In genomic region chr19:11925584-11926187, GRCh38 we compare ENCODE assay signal across 8 cellular contexts. TPM values are rescaled to one million over a fixed set of nuclear protein-coding genes. Genes with fewer than 3 reads are reported as not detected.
DNase-seq lines count a peak whose midpoint lies in the region; ATAC-seq, FAIRE-seq and TF ChIP-seq lines count a peak whose summit lies in the region.
"Not testable (repeated sequence)": the region's sequence is repeated elsewhere in the genome, so short reads cannot be mapped to it uniquely, and the experiment has no call there.

No MANE protein-coding gene starts in this region.

- not testable (repeated sequence) for H3K36me3 ChIP-seq in CD4-positive, alpha-beta memory T cell (ENCODE audit: insufficient read depth, low read length); endothelial cell of umbilical vein (ENCODE audit: control insufficient read depth in 2 of 2, extremely low read depth in 1 of 2, insufficient read depth in 2 of 2, low read length in 2 of 2); kidney epithelial cell (ENCODE audit: control insufficient read depth, insufficient read depth, low read length); suprapubic skin
- H3K36me3 ChIP-seq in SU-DHL-6 (ENCODE audit: low read length) (peaks cover 18% of the 10 kb centered on the region), neuron (ENCODE audit: insufficient read depth, low read length) (peaks cover 16% of the 10 kb centered on the region)

- not testable (repeated sequence) for ATAC-seq in activated naive CD8-positive, alpha-beta T cell treated with anti-CD3 and anti-CD28 coated beads, Interleukin-2, amount 50 U/mL, for 24 hours

- not testable (repeated sequence) for H4K20me1 ChIP-seq in SU-DHL-6 (ENCODE audit: low read depth, low read length); endothelial cell of umbilical vein (replicated peaks; ENCODE audit: control insufficient read depth, extremely low read depth, insufficient read depth, low read length)

- not testable (repeated sequence) for TF ChIP-seq CTCF in HL-60 (IDR thresholded peaks at IDR 0.05; ENCODE audit: insufficient read depth, low read length); SU-DHL-6 (IDR thresholded peaks at IDR 0.05; ENCODE audit: insufficient read depth, low read length, poor library complexity, severe bottlenecking); endothelial cell of umbilical vein (IDR thresholded peaks at IDR 0.05; ENCODE audit: extremely low read depth in 1 of 2, insufficient read depth in 1 of 2, low read depth in 1 of 2, low read length in 2 of 2); kidney epithelial cell (IDR thresholded peaks at IDR 0.05; ENCODE audit: insufficient read depth, low read length, poor library complexity, severe bottlenecking); suprapubic skin (IDR thresholded peaks at IDR 0.05)

- peak overlapping the region; percentile 70 for H3K4me2 ChIP-seq in SU-DHL-6 (ENCODE audit: low read depth, low read length, poor library complexity, severe bottlenecking)
- H3K4me2 ChIP-seq in endothelial cell of umbilical vein (ENCODE audit: insufficient read depth, low read length) = peak overlapping the region; percentile 95

- not testable (repeated sequence) for H3K27me3 Mint-ChIP-seq in CD4-positive, alpha-beta memory T cell; activated naive CD8-positive, alpha-beta T cell treated with anti-CD3 and anti-CD28 coated beads, Interleukin-2, amount 50 U/mL, for 24 hours

- H3K27me3 ChIP-seq in CD4-positive, alpha-beta memory T cell (ENCODE audit: insufficient read depth, low read length); HL-60 (ENCODE audit: insufficient read depth, poor library complexity, severe bottlenecking); SU-DHL-6 (ENCODE audit: low read length); endothelial cell of umbilical vein (ENCODE audit: control insufficient read depth in 2 of 2, insufficient read depth in 2 of 2, low read length in 2 of 2); kidney epithelial cell (ENCODE audit: control insufficient read depth, insufficient read depth, low read length); neuron (ENCODE audit: insufficient read depth, low read length); suprapubic skin: not testable (repeated sequence)

- not testable (repeated sequence) for TF ChIP-seq EP300 in suprapubic skin (IDR thresholded peaks at IDR 0.05)

- peak overlapping the region; percentile 92 for H3K9ac ChIP-seq in SU-DHL-6 (ENCODE audit: low read length)
- peak overlapping the region; percentile 85 for H3K9ac ChIP-seq in endothelial cell of umbilical vein (replicated peaks; ENCODE audit: extremely low read depth, insufficient read depth, low read length)

- peaks cover 31% of the 10 kb centered on the region for H3K4me1 ChIP-seq in CD4-positive, alpha-beta memory T cell (ENCODE audit: insufficient read depth, low read length)
- H3K4me1 ChIP-seq in endothelial cell of umbilical vein (ENCODE audit: control insufficient read depth, extremely low read depth, insufficient read depth, low read length) (peaks cover 15% of the 10 kb centered on the region), suprapubic skin (peaks cover 34% of the 10 kb centered on the region)
- H3K4me1 ChIP-seq in neuron (ENCODE audit: insufficient read depth, low read length) = not testable (repeated sequence)

- DNase-seq in CD4-positive, alpha-beta memory T cell = peak in 1 of 5 donors; percentile 47
- DNase-seq in HL-60 (ENCODE audit: low read depth in 1 of 2, low spot score in 1 of 2); activated naive CD8-positive, alpha-beta T cell treated with anti-CD3 and anti-CD28 coated beads, Interleukin-2, amount 50 U/mL, for 24 hours; endothelial cell of umbilical vein (ENCODE audit: low read depth, low spot score); kidney epithelial cell (ENCODE audit: low read depth); suprapubic skin (ENCODE audit: low spot score in 2 of 2): not testable (repeated sequence)

- peaks cover 11% of the 10 kb centered on the region; the same call in 1 of the 2 replicates for H3F3A ChIP-seq in SU-DHL-6 (ENCODE audit: insufficient read depth)

- intact Hi-C loops in CD4-positive, alpha-beta memory T cell (cut with micrococcal nuclease) = loop anchor here (2.0 to 10.0 kb wide), 2 partner anchors 39 to 191 kb away; partner anchors contain the start of genes ZNF69 and ZNF823
- intact Hi-C loops in endothelial cell of umbilical vein (cut with micrococcal nuclease) = loop anchor here (1.0 to 5.0 kb wide), 3 partner anchors 128 to 625 kb away; partner anchors contain the start of genes ZNF441, ZNF491 and ZNF564

- dilution Hi-C loops in endothelial cell of umbilical vein (cut with MboI; ENCODE audit: extremely low pct_ligation_motif_present, low sequenced_read_pairs) = not testable (repeated sequence)

- WGBS in suprapubic skin = 5% methylated on average over 13 of the region's 13 CpGs

- not testable (repeated sequence) for BruUV-seq in endothelial cell of umbilical vein (replicated peaks; lab: Mats Ljungman, UMichigan)

- H3K9me2 ChIP-seq in SU-DHL-6 (replicated peaks; ENCODE audit: insufficient read depth, low read length) = not testable (repeated sequence)

- H3K9me3 ChIP-seq in CD4-positive, alpha-beta memory T cell (ENCODE audit: control insufficient read depth in 1 of 2, low read length in 2 of 2); SU-DHL-6 (ENCODE audit: insufficient read depth, low read length); endothelial cell of umbilical vein (replicated peaks; ENCODE audit: control insufficient read depth, insufficient read depth, low read length); suprapubic skin: not testable (repeated sequence)
- peaks cover 25% of the 10 kb centered on the region for H3K9me3 ChIP-seq in neuron (ENCODE audit: low read length)

- TF ChIP-seq POLR2A in endothelial cell of umbilical vein (IDR thresholded peaks at IDR 0.05; ENCODE audit: low read depth, low read length); suprapubic skin (IDR thresholded peaks at IDR 0.05): not testable (repeated sequence)

- not testable (repeated sequence) for FAIRE-seq in endothelial cell of umbilical vein (lab: Jason Lieb, UNC)

- peaks cover 29 to 62% (median 46%) of the 10 kb centered on the region in 4 donors for H3K4me1 Mint-ChIP-seq in CD4-positive, alpha-beta memory T cell
- H3K4me1 Mint-ChIP-seq in activated naive CD8-positive, alpha-beta T cell treated with anti-CD3 and anti-CD28 coated beads, Interleukin-2, amount 50 U/mL, for 24 hours = peaks cover 51% of the 10 kb centered on the region

- H3K79me2 ChIP-seq in SU-DHL-6 (ENCODE audit: insufficient read depth, low read length) = peaks cover 52% of the 10 kb centered on the region
- H3K79me2 ChIP-seq in endothelial cell of umbilical vein (ENCODE audit: control insufficient read depth, insufficient read depth, low read length) = not testable (repeated sequence)

- peak overlapping the region; percentile 99 for H3K4me3 ChIP-seq in CD4-positive, alpha-beta memory T cell (ENCODE audit: low read length in 2 of 2)
- H3K4me3 ChIP-seq in HL-60 (replicated peaks; ENCODE audit: insufficient read depth, low read length) (peak overlapping the region; percentile 63), SU-DHL-6 (ENCODE audit: insufficient read depth, low read length, poor library complexity, severe bottlenecking) (peak overlapping the region; percentile 93), endothelial cell of umbilical vein (replicated peaks in 1 of 3; ENCODE audit: insufficient read depth in 1 of 3, low read depth in 1 of 3, low read length in 3 of 3) (peak overlapping the region; percentile 59 to 90 (median 81)), kidney epithelial cell (ENCODE audit: low read depth, low read length) (peak overlapping the region; percentile 79), neuron (ENCODE audit: low read length) (peak overlapping the region; percentile 88), suprapubic skin (peak overlapping the region; percentile 99)

- peaks cover 4 to 28% of the 10 kb centered on the region in 2 donors for H3K36me3 Mint-ChIP-seq in CD4-positive, alpha-beta memory T cell
- H3K36me3 Mint-ChIP-seq in activated naive CD8-positive, alpha-beta T cell treated with anti-CD3 and anti-CD28 coated beads, Interleukin-2, amount 50 U/mL, for 24 hours (ENCODE audit: low read depth) = peaks cover 24% of the 10 kb centered on the region

- CTCF ChIA-PET in CD4-positive, alpha-beta memory T cell (lab: Charles Lee; ENCODE audit: partially characterized antibody) = interaction anchor here (3.4 to 4.7 kb wide), 2 partner anchors 37 to 63 kb away, joined by 75 to 177 read pairs; partner anchors contain the start of gene ZNF763
- CTCF ChIA-PET in endothelial cell of umbilical vein (lab: Charles Lee) = interaction anchor here (3.2 kb wide), 1 partner anchor 38 kb away, joined by 20 read pairs; no protein-coding TSS in a partner anchor

- H2AFZ ChIP-seq in SU-DHL-6 (ENCODE audit: low read depth, low read length, severe bottlenecking) = peak overlapping the region; percentile 47
- peak overlapping the region; percentile 98 for H2AFZ ChIP-seq in endothelial cell of umbilical vein (ENCODE audit: low read depth, low read length)
- H2AFZ ChIP-seq in neuron (ENCODE audit: low read depth, low read length) = peak overlapping the region; percentile 58

- H3K9me3 Mint-ChIP-seq in CD4-positive, alpha-beta memory T cell; activated naive CD8-positive, alpha-beta T cell treated with anti-CD3 and anti-CD28 coated beads, Interleukin-2, amount 50 U/mL, for 24 hours: not testable (repeated sequence)

- POLR2A ChIA-PET in CD4-positive, alpha-beta memory T cell (lab: Charles Lee; ENCODE audit: partially characterized antibody) = interaction anchor here (1.5 to 5.4 kb wide), 4 partner anchors 38 to 237 kb away, joined by 8 to 95 read pairs (median 32); partner anchors contain the start of genes ZNF136, ZNF20 and ZNF763
- POLR2A ChIA-PET in endothelial cell of umbilical vein (lab: Charles Lee) = not testable (repeated sequence)

- H3K27ac ChIP-seq in CD4-positive, alpha-beta memory T cell (ENCODE audit: low read depth, low read length) = peak overlapping the region; percentile 87
- peak overlapping the region; percentile 99 for H3K27ac ChIP-seq in HL-60 (replicated peaks)
- H3K27ac ChIP-seq in SU-DHL-6 (ENCODE audit: low read depth, low read length) = peak overlapping the region; percentile 88
- peak overlapping the region; percentile 64 for H3K27ac ChIP-seq in endothelial cell of umbilical vein (ENCODE audit: insufficient read depth, low read depth, low read length)
- H3K27ac ChIP-seq in suprapubic skin = peak overlapping the region; percentile 96

- peak overlapping the region; percentile 84 to 96 (median 91) for H3K4me3 Mint-ChIP-seq in CD4-positive, alpha-beta memory T cell
- peak overlapping the region; percentile 99 for H3K4me3 Mint-ChIP-seq in activated naive CD8-positive, alpha-beta T cell treated with anti-CD3 and anti-CD28 coated beads, Interleukin-2, amount 50 U/mL, for 24 hours

- peak overlapping the region; percentile 62 to 94 (median 92) for H3K27ac Mint-ChIP-seq in CD4-positive, alpha-beta memory T cell
- H3K27ac Mint-ChIP-seq in activated naive CD8-positive, alpha-beta T cell treated with anti-CD3 and anti-CD28 coated beads, Interleukin-2, amount 50 U/mL, for 24 hours = peak overlapping the region; percentile 85

- not testable (repeated sequence) for H3K9me1 ChIP-seq in endothelial cell of umbilical vein (replicated peaks; ENCODE audit: control insufficient read depth, extremely low read depth, insufficient read depth, low read length)

RNA-seq across cellular contexts. Expression of gene ZNF700, which starts 0.8 kb away (rescaled TPM):
- total RNA-seq in CD4-positive, alpha-beta memory T cell = 10 to 100 TPM; 24.9 to 25.6 TPM
- 1 to 10 TPM; 3.2 to 5.6 TPM for polyA plus RNA-seq in CD4-positive, alpha-beta memory T cell
- total RNA-seq in endothelial cell of umbilical vein (6.9 and 7.9 TPM in 2 replicates), kidney epithelial cell (4.4 and 4.5 TPM in 2 replicates), suprapubic skin (10 to 100 TPM in 3 of 4 donors, 1 to 10 TPM in 1; 10.0 to 34.0 (median 14.9) TPM)
- 1.8 and 2.3 TPM in 2 replicates for polyA plus RNA-seq in endothelial cell of umbilical vein
- 2.9 and 3.3 TPM in 2 replicates for polyA plus RNA-seq in endothelial cell of umbilical vein (2011; cell fraction: cytosol; rRNA removed)
- polyA plus RNA-seq in endothelial cell of umbilical vein (2011; cell fraction: nucleus; rRNA removed) = 24.0 and 26.5 TPM in 2 replicates
- 3.4 and 3.8 TPM in 2 replicates for polyA plus RNA-seq in endothelial cell of umbilical vein (2012)
- polyA minus RNA-seq in endothelial cell of umbilical vein = 3.2 and 3.9 TPM in 2 replicates
- polyA minus RNA-seq in endothelial cell of umbilical vein (2011; cell fraction: cytosol; rRNA and poly(A)+ RNA removed) = 2.8 TPM
- 4.7 and 8.0 TPM in 2 replicates for polyA minus RNA-seq in endothelial cell of umbilical vein (2011; cell fraction: nucleus; rRNA and poly(A)+ RNA removed)

RNA-seq across cellular contexts. Expression of gene ZNF69, which starts 38.1 kb away (rescaled TPM):
- total RNA-seq in CD4-positive, alpha-beta memory T cell = 1 to 10 TPM; 7.5 to 8.5 TPM
- 1 to 10 TPM in 1 of 2 donors, under 1 TPM in 1; 0.57 to 3.1 TPM for polyA plus RNA-seq in CD4-positive, alpha-beta memory T cell
- total RNA-seq in endothelial cell of umbilical vein (1.2 and 5.6 TPM in 2 replicates), kidney epithelial cell (15.8 and 19.2 TPM in 2 replicates), suprapubic skin (1 to 10 TPM; 1.3 to 6.7 (median 4.4) TPM)
- 1.4 and 1.9 TPM in 2 replicates for polyA plus RNA-seq in endothelial cell of umbilical vein
- polyA plus RNA-seq in endothelial cell of umbilical vein (2011; cell fraction: cytosol; rRNA removed) = 2.3 and 2.6 TPM in 2 replicates
- polyA plus RNA-seq in endothelial cell of umbilical vein (2011; cell fraction: nucleus; rRNA removed) = 4.1 and 4.3 TPM in 2 replicates
- polyA plus RNA-seq in endothelial cell of umbilical vein (2012) = 0.52 and 1.1 TPM in 2 replicates
- polyA minus RNA-seq in endothelial cell of umbilical vein = 3.3 and 4.6 TPM in 2 replicates
- polyA minus RNA-seq in endothelial cell of umbilical vein (2011; cell fraction: cytosol; rRNA and poly(A)+ RNA removed) = not detected
- polyA minus RNA-seq in endothelial cell of umbilical vein (2011; cell fraction: nucleus; rRNA and poly(A)+ RNA removed) = 6.0 and 7.8 TPM in 2 replicates

RNA-seq across cellular contexts. Expression of gene ZNF763, which starts 39.2 kb away (rescaled TPM):
- total RNA-seq in CD4-positive, alpha-beta memory T cell = 10 to 100 TPM; 14.3 to 16.4 TPM
- 1 to 10 TPM; 2.6 to 3.7 TPM for polyA plus RNA-seq in CD4-positive, alpha-beta memory T cell
- total RNA-seq in endothelial cell of umbilical vein = 0.48 and 0.77 TPM in 2 replicates
- 0.17 and 0.22 TPM in 2 replicates for polyA plus RNA-seq in endothelial cell of umbilical vein
- polyA plus RNA-seq in endothelial cell of umbilical vein (2011; cell fraction: cytosol; rRNA removed) = 0.19 and 0.32 TPM in 2 replicates
- 0.97 and 1.0 TPM in 2 replicates for polyA plus RNA-seq in endothelial cell of umbilical vein (2011; cell fraction: nucleus; rRNA removed)
- polyA plus RNA-seq in endothelial cell of umbilical vein (2012) = 0.72 TPM in 1 of 2 replicates, not detected in the other
- polyA minus RNA-seq in endothelial cell of umbilical vein = not detected in 2 replicates
- polyA minus RNA-seq in endothelial cell of umbilical vein (2011; cell fraction: cytosol; rRNA and poly(A)+ RNA removed) = not detected
- 0.58 and 0.72 TPM in 2 replicates for polyA minus RNA-seq in endothelial cell of umbilical vein (2011; cell fraction: nucleus; rRNA and poly(A)+ RNA removed)
- 0.54 and 1.3 TPM in 2 replicates for total RNA-seq in kidney epithelial cell
- 1 to 10 TPM; 1.9 to 5.6 (median 3.8) TPM for total RNA-seq in suprapubic skin

Comparison
In these comparisons a context has a peak if more than half of its experiments do, and no peak if none do; other contexts are left out.
1. H2AFZ ChIP-seq: peak in every context shown above with its lines; median percentile 98 in endothelial cell of umbilical vein; 58 in neuron; 47 in SU-DHL-6.